Comparison of ENCODE assay signal across 10 cellular contexts in genomic region chr19:48023011-48023410, GRCh38. TPM values are rescaled to one million over a fixed set of nuclear protein-coding genes. Genes with fewer than 3 reads are reported as not detected.
"Had no signal": no experiment of that assay in that cellular context is flagged by ENCODE, and none has a peak within 500 bp of the region (broad histone marks: within the 10 kb centered on the region; RNA-seq: fewer than 3 reads in every experiment).

No MANE protein-coding gene starts in this region.

- H3K27ac Mint-ChIP-seq: IgD-negative memory B cell had no signal

- DNase-seq: IMR-90, KBM-7, KG1 had no signal

- ATAC-seq: HepG2 had no signal

- H3K27ac ChIP-seq: HL-60, KMS-11 had no signal

- H3K4me2 ChIP-seq: KMS-11 had no signal

- H3K4me1 Mint-ChIP-seq: IgD-negative memory B cell had no signal

- H3K4me3 Mint-ChIP-seq: IgD-negative memory B cell had no signal

- FAIRE-seq: HepG2, HTR-8/SVneo had no signal

- H3K9ac ChIP-seq: KMS-11 had no signal

RNA-seq across cellular contexts. Expression of gene CABP5, which starts 20.9 kb away (rescaled TPM):
- total RNA-seq: HepG2, HT-29, HT1080, IMR-90 had no signal
- polyA plus RNA-seq: HepG2, IgD-negative memory B cell, IMR-90 had no signal

RNA-seq across cellular contexts. Expression of gene ELSPBP1, which starts 28.6 kb away (rescaled TPM):
- total RNA-seq: HepG2, HT-29, HT1080, IMR-90 had no signal
- polyA plus RNA-seq: HepG2, IgD-negative memory B cell, IMR-90 had no signal

RNA-seq across cellular contexts. Expression of gene BSPH1, which starts 31.0 kb away (rescaled TPM):
- total RNA-seq: HepG2, HT-29, HT1080, IMR-90 had no signal
- polyA plus RNA-seq: HepG2, IgD-negative memory B cell, IMR-90 had no signal
